1 cellular context compared by ENCODE assay signal in the genomic region with DNA sequence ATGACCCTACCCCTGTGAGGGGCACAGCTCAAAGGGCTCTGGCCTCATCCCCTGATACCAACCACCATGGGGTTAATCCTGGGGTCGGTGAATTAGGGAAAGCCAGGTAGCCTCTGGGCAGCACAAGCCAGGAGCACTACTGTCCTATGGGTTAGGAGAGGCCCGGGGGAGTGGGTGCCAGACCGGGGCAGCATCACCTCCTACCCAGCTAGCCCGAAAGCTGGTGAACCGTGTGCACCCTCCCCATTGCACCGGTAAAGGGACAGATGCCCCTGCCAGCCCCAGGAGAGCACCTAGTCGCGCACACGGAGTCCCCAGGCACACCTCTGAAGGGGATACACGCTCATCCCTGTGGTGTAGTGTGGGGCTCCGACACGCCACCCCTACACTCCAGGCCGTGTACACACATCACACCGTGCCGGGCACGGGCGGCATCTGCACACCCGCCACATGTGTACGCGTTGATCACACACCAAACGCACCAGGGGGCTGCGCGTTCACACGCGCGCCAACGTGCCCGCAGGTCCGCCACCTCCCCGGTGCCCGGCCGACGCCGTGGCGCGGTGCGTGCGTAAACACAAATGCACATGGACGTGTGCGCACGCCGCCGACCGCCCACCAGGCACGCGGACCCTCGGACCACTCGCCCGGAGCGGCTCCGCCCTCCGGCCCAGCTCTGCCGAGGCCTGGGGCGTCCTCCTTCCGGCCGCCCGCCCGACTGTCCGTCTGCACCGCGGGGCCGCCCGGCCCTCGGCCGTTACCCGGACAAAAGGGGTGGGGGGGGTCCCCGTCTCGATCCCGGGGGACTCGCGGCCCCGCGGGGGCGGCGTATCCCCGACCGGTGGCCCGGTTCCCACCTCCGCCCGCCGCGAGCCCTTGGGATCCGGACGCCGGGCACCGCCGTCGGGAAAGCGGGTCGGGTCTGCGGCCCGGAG.
A peak's percentile ranks its signal among the peaks of the same experiment; 100 is the strongest.
TF ChIP-seq lines count a peak whose summit lies in the region.

No MANE protein-coding gene starts in this region.

TF ChIP-seq in K562, 482 proteins besides CTCF, POLR2A, EP300 and RAD21 (continued from another document and continues in another):
- no peak for TF ChIP-seq SMC3 (conservative IDR thresholded peaks at IDR 0.05; ENCODE audit: insufficient read depth, low read depth, low read length)
- TF ChIP-seq ZNF76 (CRISPR knock-in tag; IDR thresholded peaks at IDR 0.05; ENCODE audit: borderline replicate concordance), result no peak
- TF ChIP-seq ARHGAP35 (IDR thresholded peaks at IDR 0.05; ENCODE audit: partially characterized antibody), result no peak
- TF ChIP-seq, protein P1, sequence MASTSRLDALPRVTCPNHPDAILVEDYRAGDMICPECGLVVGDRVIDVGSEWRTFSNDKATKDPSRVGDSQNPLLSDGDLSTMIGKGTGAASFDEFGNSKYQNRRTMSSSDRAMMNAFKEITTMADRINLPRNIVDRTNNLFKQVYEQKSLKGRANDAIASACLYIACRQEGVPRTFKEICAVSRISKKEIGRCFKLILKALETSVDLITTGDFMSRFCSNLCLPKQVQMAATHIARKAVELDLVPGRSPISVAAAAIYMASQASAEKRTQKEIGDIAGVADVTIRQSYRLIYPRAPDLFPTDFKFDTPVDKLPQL (IDR thresholded peaks at IDR 0.05; ENCODE audit: extremely low read depth, insufficient read length), result no peak
- TF ChIP-seq FOSL1 (tag; conservative IDR thresholded peaks at IDR 0.05), result no peak
- no peak for TF ChIP-seq ZNF830 (CRISPR knock-in tag; IDR thresholded peaks at IDR 0.05)
- TF ChIP-seq, protein P2, sequence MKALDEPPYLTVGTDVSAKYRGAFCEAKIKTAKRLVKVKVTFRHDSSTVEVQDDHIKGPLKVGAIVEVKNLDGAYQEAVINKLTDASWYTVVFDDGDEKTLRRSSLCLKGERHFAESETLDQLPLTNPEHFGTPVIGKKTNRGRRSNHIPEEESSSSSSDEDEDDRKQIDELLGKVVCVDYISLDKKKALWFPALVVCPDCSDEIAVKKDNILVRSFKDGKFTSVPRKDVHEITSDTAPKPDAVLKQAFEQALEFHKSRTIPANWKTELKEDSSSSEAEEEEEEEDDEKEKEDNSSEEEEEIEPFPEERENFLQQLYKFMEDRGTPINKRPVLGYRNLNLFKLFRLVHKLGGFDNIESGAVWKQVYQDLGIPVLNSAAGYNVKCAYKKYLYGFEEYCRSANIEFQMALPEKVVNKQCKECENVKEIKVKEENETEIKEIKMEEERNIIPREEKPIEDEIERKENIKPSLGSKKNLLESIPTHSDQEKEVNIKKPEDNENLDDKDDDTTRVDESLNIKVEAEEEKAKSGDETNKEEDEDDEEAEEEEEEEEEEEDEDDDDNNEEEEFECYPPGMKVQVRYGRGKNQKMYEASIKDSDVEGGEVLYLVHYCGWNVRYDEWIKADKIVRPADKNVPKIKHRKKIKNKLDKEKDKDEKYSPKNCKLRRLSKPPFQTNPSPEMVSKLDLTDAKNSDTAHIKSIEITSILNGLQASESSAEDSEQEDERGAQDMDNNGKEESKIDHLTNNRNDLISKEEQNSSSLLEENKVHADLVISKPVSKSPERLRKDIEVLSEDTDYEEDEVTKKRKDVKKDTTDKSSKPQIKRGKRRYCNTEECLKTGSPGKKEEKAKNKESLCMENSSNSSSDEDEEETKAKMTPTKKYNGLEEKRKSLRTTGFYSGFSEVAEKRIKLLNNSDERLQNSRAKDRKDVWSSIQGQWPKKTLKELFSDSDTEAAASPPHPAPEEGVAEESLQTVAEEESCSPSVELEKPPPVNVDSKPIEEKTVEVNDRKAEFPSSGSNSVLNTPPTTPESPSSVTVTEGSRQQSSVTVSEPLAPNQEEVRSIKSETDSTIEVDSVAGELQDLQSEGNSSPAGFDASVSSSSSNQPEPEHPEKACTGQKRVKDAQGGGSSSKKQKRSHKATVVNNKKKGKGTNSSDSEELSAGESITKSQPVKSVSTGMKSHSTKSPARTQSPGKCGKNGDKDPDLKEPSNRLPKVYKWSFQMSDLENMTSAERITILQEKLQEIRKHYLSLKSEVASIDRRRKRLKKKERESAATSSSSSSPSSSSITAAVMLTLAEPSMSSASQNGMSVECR (CRISPR knock-in tag; IDR thresholded peaks at IDR 0.05), result no peak; the same call in 1 of the 2 replicates
- TF ChIP-seq, protein P3, sequence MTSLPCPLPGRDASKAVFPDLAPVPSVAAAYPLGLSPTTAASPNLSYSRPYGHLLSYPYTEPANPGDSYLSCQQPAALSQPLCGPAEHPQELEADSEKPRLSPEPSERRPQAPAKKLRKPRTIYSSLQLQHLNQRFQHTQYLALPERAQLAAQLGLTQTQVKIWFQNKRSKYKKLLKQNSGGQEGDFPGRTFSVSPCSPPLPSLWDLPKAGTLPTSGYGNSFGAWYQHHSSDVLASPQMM (CRISPR knock-in tag; IDR thresholded peaks at IDR 0.05), result no peak
- no peak for TF ChIP-seq RBM14 (IDR thresholded peaks at IDR 0.05; ENCODE audit: borderline replicate concordance, insufficient read depth, low read depth, low read length)
- TF ChIP-seq, protein P4, sequence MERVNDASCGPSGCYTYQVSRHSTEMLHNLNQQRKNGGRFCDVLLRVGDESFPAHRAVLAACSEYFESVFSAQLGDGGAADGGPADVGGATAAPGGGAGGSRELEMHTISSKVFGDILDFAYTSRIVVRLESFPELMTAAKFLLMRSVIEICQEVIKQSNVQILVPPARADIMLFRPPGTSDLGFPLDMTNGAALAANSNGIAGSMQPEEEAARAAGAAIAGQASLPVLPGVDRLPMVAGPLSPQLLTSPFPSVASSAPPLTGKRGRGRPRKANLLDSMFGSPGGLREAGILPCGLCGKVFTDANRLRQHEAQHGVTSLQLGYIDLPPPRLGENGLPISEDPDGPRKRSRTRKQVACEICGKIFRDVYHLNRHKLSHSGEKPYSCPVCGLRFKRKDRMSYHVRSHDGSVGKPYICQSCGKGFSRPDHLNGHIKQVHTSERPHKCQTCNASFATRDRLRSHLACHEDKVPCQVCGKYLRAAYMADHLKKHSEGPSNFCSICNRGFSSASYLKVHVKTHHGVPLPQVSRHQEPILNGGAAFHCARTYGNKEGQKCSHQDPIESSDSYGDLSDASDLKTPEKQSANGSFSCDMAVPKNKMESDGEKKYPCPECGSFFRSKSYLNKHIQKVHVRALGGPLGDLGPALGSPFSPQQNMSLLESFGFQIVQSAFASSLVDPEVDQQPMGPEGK (CRISPR knock-in tag; IDR thresholded peaks at IDR 0.05; ENCODE audit: borderline replicate concordance), result no peak
- TF ChIP-seq, protein P5, sequence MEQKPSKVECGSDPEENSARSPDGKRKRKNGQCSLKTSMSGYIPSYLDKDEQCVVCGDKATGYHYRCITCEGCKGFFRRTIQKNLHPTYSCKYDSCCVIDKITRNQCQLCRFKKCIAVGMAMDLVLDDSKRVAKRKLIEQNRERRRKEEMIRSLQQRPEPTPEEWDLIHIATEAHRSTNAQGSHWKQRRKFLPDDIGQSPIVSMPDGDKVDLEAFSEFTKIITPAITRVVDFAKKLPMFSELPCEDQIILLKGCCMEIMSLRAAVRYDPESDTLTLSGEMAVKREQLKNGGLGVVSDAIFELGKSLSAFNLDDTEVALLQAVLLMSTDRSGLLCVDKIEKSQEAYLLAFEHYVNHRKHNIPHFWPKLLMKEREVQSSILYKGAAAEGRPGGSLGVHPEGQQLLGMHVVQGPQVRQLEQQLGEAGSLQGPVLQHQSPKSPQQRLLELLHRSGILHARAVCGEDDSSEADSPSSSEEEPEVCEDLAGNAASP (IDR thresholded peaks at IDR 0.05), result no peak
- no peak for TF ChIP-seq KLF1 (tag; IDR thresholded peaks at IDR 0.05)
- no peak for TF ChIP-seq ZFP1 (CRISPR knock-in tag; IDR thresholded peaks at IDR 0.05)
- TF ChIP-seq HCFC1 (IDR thresholded peaks at IDR 0.05; ENCODE audit: low read depth, low read length), result no peak
- no peak for TF ChIP-seq SIRT6 (IDR thresholded peaks at IDR 0.05; ENCODE audit: low read depth, low read length)
- no peak for TF ChIP-seq U2AF2 (optimal IDR thresholded peaks at IDR 0.05; ENCODE audit: low read depth, low read length)
- TF ChIP-seq SAP30 (IDR thresholded peaks at IDR 0.05; ENCODE audit: borderline replicate concordance, insufficient read depth, low read depth, low read length, poor library complexity, severe bottlenecking), result peak; percentile 41
- TF ChIP-seq TCF7L2 (IDR thresholded peaks at IDR 0.05; ENCODE audit: low read depth, low read length), result 0 out of 2 replicates have a peak, but pooled peaks have one; percentile 5
- no peak for TF ChIP-seq HDAC6 (IDR thresholded peaks at IDR 0.05; ENCODE audit: low read depth, low read length)
- TF ChIP-seq E2F3 (CRISPR knock-in tag; IDR thresholded peaks at IDR 0.05), result no peak
- TF ChIP-seq, protein P6, sequence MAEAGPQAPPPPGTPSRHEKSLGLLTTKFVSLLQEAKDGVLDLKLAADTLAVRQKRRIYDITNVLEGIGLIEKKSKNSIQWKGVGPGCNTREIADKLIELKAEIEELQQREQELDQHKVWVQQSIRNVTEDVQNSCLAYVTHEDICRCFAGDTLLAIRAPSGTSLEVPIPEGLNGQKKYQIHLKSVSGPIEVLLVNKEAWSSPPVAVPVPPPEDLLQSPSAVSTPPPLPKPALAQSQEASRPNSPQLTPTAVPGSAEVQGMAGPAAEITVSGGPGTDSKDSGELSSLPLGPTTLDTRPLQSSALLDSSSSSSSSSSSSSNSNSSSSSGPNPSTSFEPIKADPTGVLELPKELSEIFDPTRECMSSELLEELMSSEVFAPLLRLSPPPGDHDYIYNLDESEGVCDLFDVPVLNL (CRISPR knock-in tag; IDR thresholded peaks at IDR 0.05; ENCODE audit: low read depth), result 0 out of 2 replicates have a peak, but pooled peaks have one; percentile 68
- no peak for TF ChIP-seq HOXB6 (CRISPR knock-in tag; IDR thresholded peaks at IDR 0.05; ENCODE audit: borderline replicate concordance)
- no peak for TF ChIP-seq HNRNPLL (IDR thresholded peaks at IDR 0.05; ENCODE audit: low read depth, low read length, poor library complexity, severe bottlenecking)
- TF ChIP-seq TEAD1 (CRISPR knock-in tag; IDR thresholded peaks at IDR 0.05), result 0 out of 4 replicates have a peak, but pooled peaks of 1 of the 2 experiments have one; percentile 47
- TF ChIP-seq, protein P7, sequence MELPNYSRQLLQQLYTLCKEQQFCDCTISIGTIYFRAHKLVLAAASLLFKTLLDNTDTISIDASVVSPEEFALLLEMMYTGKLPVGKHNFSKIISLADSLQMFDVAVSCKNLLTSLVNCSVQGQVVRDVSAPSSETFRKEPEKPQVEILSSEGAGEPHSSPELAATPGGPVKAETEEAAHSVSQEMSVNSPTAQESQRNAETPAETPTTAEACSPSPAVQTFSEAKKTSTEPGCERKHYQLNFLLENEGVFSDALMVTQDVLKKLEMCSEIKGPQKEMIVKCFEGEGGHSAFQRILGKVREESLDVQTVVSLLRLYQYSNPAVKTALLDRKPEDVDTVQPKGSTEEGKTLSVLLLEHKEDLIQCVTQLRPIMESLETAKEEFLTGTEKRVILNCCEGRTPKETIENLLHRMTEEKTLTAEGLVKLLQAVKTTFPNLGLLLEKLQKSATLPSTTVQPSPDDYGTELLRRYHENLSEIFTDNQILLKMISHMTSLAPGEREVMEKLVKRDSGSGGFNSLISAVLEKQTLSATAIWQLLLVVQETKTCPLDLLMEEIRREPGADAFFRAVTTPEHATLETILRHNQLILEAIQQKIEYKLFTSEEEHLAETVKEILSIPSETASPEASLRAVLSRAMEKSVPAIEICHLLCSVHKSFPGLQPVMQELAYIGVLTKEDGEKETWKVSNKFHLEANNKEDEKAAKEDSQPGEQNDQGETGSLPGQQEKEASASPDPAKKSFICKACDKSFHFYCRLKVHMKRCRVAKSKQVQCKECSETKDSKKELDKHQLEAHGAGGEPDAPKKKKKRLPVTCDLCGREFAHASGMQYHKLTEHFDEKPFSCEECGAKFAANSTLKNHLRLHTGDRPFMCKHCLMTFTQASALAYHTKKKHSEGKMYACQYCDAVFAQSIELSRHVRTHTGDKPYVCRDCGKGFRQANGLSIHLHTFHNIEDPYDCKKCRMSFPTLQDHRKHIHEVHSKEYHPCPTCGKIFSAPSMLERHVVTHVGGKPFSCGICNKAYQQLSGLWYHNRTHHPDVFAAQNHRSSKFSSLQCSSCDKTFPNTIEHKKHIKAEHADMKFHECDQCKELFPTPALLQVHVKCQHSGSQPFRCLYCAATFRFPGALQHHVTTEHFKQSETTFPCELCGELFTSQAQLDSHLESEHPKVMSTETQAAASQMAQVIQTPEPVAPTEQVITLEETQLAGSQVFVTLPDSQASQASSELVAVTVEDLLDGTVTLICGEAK (IDR thresholded peaks at IDR 0.05), result no peak
- TF ChIP-seq, protein P7 (CRISPR knock-in tag; IDR thresholded peaks at IDR 0.05), result no peak
- no peak for TF ChIP-seq CBX5 (IDR thresholded peaks at IDR 0.05; ENCODE audit: borderline replicate concordance, low read depth)
